Comparison of ENCODE assay signal across 27 cellular contexts in the genomic region with DNA sequence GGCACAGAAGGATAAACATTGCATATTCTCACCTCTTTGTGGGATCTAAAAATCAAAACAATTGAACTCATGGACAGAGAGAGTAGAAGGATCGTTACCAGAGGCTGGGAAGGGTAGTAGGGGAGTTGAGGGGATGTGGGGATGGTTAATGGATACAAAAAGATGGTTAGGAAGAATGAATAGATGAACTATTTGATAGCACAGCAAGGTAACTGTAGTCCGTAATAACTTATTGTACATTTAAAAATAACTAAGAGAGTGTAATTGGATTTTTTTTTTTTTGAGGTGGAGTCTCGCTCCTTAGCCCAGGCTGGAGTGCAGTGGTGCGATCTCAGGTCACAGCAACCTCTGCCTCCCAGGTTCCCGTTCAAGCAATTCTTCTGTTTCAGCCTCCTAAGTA.
"Had no signal": no experiment of that assay in that cellular context is flagged by ENCODE, and none has a peak within 500 bp of the region (broad histone marks: within the 10 kb centered on the region; RNA-seq: fewer than 3 reads in every experiment).

No MANE protein-coding gene starts in this region.

- H3K27me3 ChIP-seq: stomach, suprapubic skin, testis, thyroid gland, tibial artery, tibial nerve, transverse colon, upper lobe of left lung, upper lobe of right lung, uterus, vagina had no signal

- H3K4me1 ChIP-seq: stomach, suprapubic skin, testis, thyroid gland, tibial artery, tibial nerve, transverse colon, upper lobe of left lung, upper lobe of right lung, uterus, vagina had no signal

- H3K27ac ChIP-seq: stomach, suprapubic skin, testis, thoracic aorta, thyroid gland, tibial artery, tibial nerve, transverse colon, upper lobe of left lung, upper lobe of right lung, uterus, vagina had no signal

- FAIRE-seq: urothelium cell line had no signal

- ATAC-seq: stimulated activated effector memory CD8-positive, alpha-beta T cell treated with anti-CD3 and anti-CD28 coated beads, Interleukin-12 subunit alpha, Interleukin-12 subunit beta, amount 100 ng/mL, for 72 hours; stimulated activated memory B cell treated with anti-CD40 and anti-IgM and Interleukin-4, amounts not matched to agents 10 μg/mL and 1 μg/mL and 100 μg/mL, for 72 hours; stimulated activated naive B cell treated with anti-CD40 and anti-IgM and Interleukin-4, amounts not matched to agents 10 μg/mL and 1 μg/mL and 100 μg/mL, for 72 hours; stimulated activated naive CD8-positive, alpha-beta T cell treated with anti-CD3 and anti-CD28 coated beads, Interleukin-15, amount 100 ng/mL, for 72 hours; stimulated activated naive CD8-positive, alpha-beta T cell treated with anti-CD3 and anti-CD28 coated beads, Interleukin-15, Interleukin-2, amounts not matched to agents 100 U/mL and 50 U/mL, for 24 hours; upper lobe of right lung had no signal

- H3K4me3 ChIP-seq: stomach, suprapubic skin, testis, thoracic aorta, thyroid gland, tibial artery, tibial nerve, transverse colon, upper lobe of left lung, upper lobe of right lung, uterus, vagina had no signal

- DNase-seq: stimulated activated CD4-positive, alpha-beta T cell treated with anti-CD3 and anti-CD28 coated beads, Interleukin-2, amount 100 ng/mL, for 48 hours; stimulated activated CD4-positive, alpha-beta T cell treated with anti-CD3 and anti-CD28 coated beads, Interleukin-4, amount 100 ng/mL, for 1 hour; stimulated activated CD4-positive, alpha-beta T cell treated with anti-CD3 and anti-CD28 coated beads, Interleukin-4, amount 100 ng/mL, for 24 hours; stimulated activated CD4-positive, alpha-beta T cell treated with anti-CD3 and anti-CD28 coated beads, Interleukin-4, amount 100 ng/mL, for 4 hours; stimulated activated CD8-positive, alpha-beta memory T cell treated with anti-CD3 and anti-CD28 coated beads, Interleukin-4, amount 100 ng/mL, for 48 hours; stimulated activated naive B cell treated with anti-CD40 and anti-IgM and Interleukin-4, amounts not matched to agents 10 μg/mL and 1 μg/mL and 100 μg/mL, for 72 hours; stimulated activated naive CD4-positive, alpha-beta T cell; stimulated activated naive CD4-positive, alpha-beta T cell treated with Interleukin-2 at 50 U/mL for 16 hours; stimulated activated naive CD8-positive, alpha-beta T cell treated with anti-CD3 and anti-CD28 coated beads, Interleukin-15, amount 100 ng/mL, for 72 hours; stimulated activated naive CD8-positive, alpha-beta T cell treated with anti-CD3 and anti-CD28 coated beads, Interleukin-15, Interleukin-2, amounts not matched to agents 100 U/mL and 50 U/mL, for 24 hours; stomach; substantia nigra; testis; thyroid gland; tibial artery; transverse colon; trophoblast cell; upper lobe of left lung; upper lobe of right lung; uterus had no signal

- H3K9me3 ChIP-seq: suprapubic skin, testis, thyroid gland, tibial artery, upper lobe of left lung, upper lobe of right lung, uterus, vagina had no signal

- H3K36me3 ChIP-seq: stomach, suprapubic skin, thoracic aorta, thyroid gland, tibial artery, transverse colon, upper lobe of left lung, upper lobe of right lung, uterus, vagina had no signal
